ENCODE assay signal across 18 cellular contexts in genomic region chr20:5309971-5310370, GRCh38. TPM values are rescaled to one million over a fixed set of nuclear protein-coding genes. Genes with fewer than 3 reads are reported as not detected.
"Had no signal": no experiment of that assay in that cellular context is flagged by ENCODE, and none has a peak within 500 bp of the region (broad histone marks: within the 10 kb centered on the region; RNA-seq: fewer than 3 reads in every experiment).

No MANE protein-coding gene starts in this region.

- H3K27ac ChIP-seq: WERI-Rb-1 had no signal

- DNase-seq: activated CD4-positive, alpha-beta memory T cell treated with anti-CD3 and anti-CD28 coated beads, Interleukin-2, amount 10 ng/mL, durations not matched to agents 7 days and 5 days; activated CD4-positive, alpha-beta T cell treated with anti-CD3 and anti-CD28 coated beads for 36 hours; activated T-cell treated with anti-CD3 and anti-CD28 coated beads, Interleukin-2, amount 50 U/mL, for 24 hours; amniotic stem cell; glutamatergic neuron; kidney glomerular epithelial cell; left ventricle myocardium superior; mesenchymal stem cell; naive thymus-derived CD8-positive, alpha-beta T cell; stimulated activated CD4-positive, alpha-beta T cell treated with anti-CD3 and anti-CD28 coated beads, Interleukin-2, amount 100 ng/mL, for 48 hours; T-helper 17 cell; WERI-Rb-1 had no signal

- H3K36me3 ChIP-seq: WERI-Rb-1 had no signal

- ATAC-seq: activated CD4-positive, alpha-beta T cell treated with anti-CD3 and anti-CD28 coated beads for 36 hours; activated naive CD4-positive, alpha-beta T cell treated with anti-CD3 and anti-CD28 coated beads, Interleukin-2, amount 50 U/mL, for 72 hours; left ventricle myocardium superior; naive thymus-derived CD8-positive, alpha-beta T cell; stimulated activated memory B cell treated with anti-CD40 and anti-IgM and Interleukin-4, amounts not matched to agents 10 μg/mL and 1 μg/mL and 100 μg/mL, for 72 hours; T-helper 17 cell had no signal

RNA-seq across cellular contexts. Expression of gene PROKR2, which starts 6.8 kb away (rescaled TPM):
- total RNA-seq: activated CD4-positive, alpha-beta memory T cell treated with anti-CD3 and anti-CD28 coated beads, Interleukin-2, amount 10 ng/mL, durations not matched to agents 7 days and 5 days; activated CD4-positive, alpha-beta T cell treated with anti-CD3 and anti-CD28 coated beads for 36 hours; activated naive CD4-positive, alpha-beta T cell treated with anti-CD3 and anti-CD28 coated beads, Interleukin-2, amount 50 U/mL, for 72 hours; left ventricle myocardium superior; mucosa of gallbladder; naive thymus-derived CD8-positive, alpha-beta T cell; renal cortical epithelial cell; T-helper 17 cell had no signal
- polyA plus RNA-seq: esophagus; naive thymus-derived CD8-positive, alpha-beta T cell; thymus had no signal
